ENCODE assay signal across 16 cellular contexts in genomic region chr18:8952796-8953760, GRCh38.
DNase-seq lines count a peak whose midpoint lies in the region; ATAC-seq, FAIRE-seq and TF ChIP-seq lines count a peak whose summit lies in the region.
"Had no signal": no experiment of that assay in that cellular context is flagged by ENCODE, and none has a peak within 500 bp of the region (broad histone marks: within the 10 kb centered on the region; RNA-seq: fewer than 3 reads in every experiment).

No MANE protein-coding gene starts in this region.

- H3K4me3 ChIP-seq in BJ (ENCODE audit: low read depth, low read length), result no peak overlapping the region
- no peak overlapping the region for H3K4me3 ChIP-seq in left lung
- H3K4me3 ChIP-seq in pancreas, result no peak overlapping the region

- CTCF ChIA-PET in BJ (lab: Yijun Ruan, JAX), result interaction anchor here (1.1 to 1.4 kb wide), 2 partner anchors 29 to 62 kb away, joined by 3 to 4 read pairs; no protein-coding TSS in a partner anchor

- DNase-seq in BJ (ENCODE audit: low read depth), result peak; percentile 88
- peak; percentile 36 for DNase-seq in NCI-H226
- peak; percentile 85 for DNase-seq in cerebellum (ENCODE audit: low spot score)
- no peak for DNase-seq in left lung
- no peak for DNase-seq in activated CD4-positive, alpha-beta T cell treated with anti-CD3 and anti-CD28 coated beads, Interleukin-2, amount 50 U/mL, for 4 hours
- no peak for DNase-seq in midbrain (lab: John Stamatoyannopoulos, UW)
- no peak for DNase-seq in ecto neural progenitor cell (ENCODE audit: low spot score)
- DNase-seq in pancreas, result no peak
- DNase-seq: activated CD8-positive, alpha-beta T cell treated with anti-CD3 and anti-CD28 coated beads, Interleukin-2, amount 10 ng/mL, durations not matched to agents 7 days and 5 days; CD4-positive, CD25-positive, alpha-beta regulatory T cell; central memory CD4-positive, alpha-beta T cell; NCI-H1417 treated with DMSO at 0.1 percent for 48 hours; NCI-H69; Right ventricle myocardium superior; stimulated activated naive CD8-positive, alpha-beta T cell treated with anti-CD3 and anti-CD28 coated beads, Interleukin-15, Interleukin-2, amounts not matched to agents 100 U/mL and 50 U/mL, for 24 hours had no signal

- peak; percentile 49 for ATAC-seq in left lung
- ATAC-seq in pancreas, result no peak
- ATAC-seq: activated CD8-positive, alpha-beta T cell treated with anti-CD3 and anti-CD28 coated beads, Interleukin-2, amount 10 ng/mL, durations not matched to agents 7 days and 5 days; stimulated activated naive CD8-positive, alpha-beta T cell treated with anti-CD3 and anti-CD28 coated beads, Interleukin-15, Interleukin-2, amounts not matched to agents 100 U/mL and 50 U/mL, for 24 hours had no signal

- H3K9me3 ChIP-seq in left lung (peaks cover 0 to 2% of the 10 kb centered on the region in 2 donors), pancreas (no peaks in the 10 kb centered on the region)

- no peaks in the 10 kb centered on the region for H3K27me3 ChIP-seq in BJ (ENCODE audit: control insufficient read depth, insufficient read depth, low read length)
- no peaks in the 10 kb centered on the region for H3K27me3 ChIP-seq in left lung
- no peaks in the 10 kb centered on the region for H3K27me3 ChIP-seq in pancreas

- TF ChIP-seq CTCF in BJ (IDR thresholded peaks at IDR 0.05; ENCODE audit: insufficient read depth, low read depth, low read length) (peak; percentile 29; the same call in 1 of the 2 replicates), left lung (IDR thresholded peaks at IDR 0.05) (no peak), pancreas (IDR thresholded peaks at IDR 0.05) (no peak)

- no peaks in the 10 kb centered on the region for H3K4me1 ChIP-seq in left lung
- H3K4me1 ChIP-seq in pancreas, result no peaks in the 10 kb centered on the region

- FAIRE-seq in pancreas (lab: Jason Lieb, UNC), result no peak
- FAIRE-seq: frontal cortex had no signal

- 78 to 85% methylated on average over 10 of the region's 10 CpGs for WGBS in pancreas, 2 donors

- H3K27ac ChIP-seq in left lung (no peak overlapping the region), pancreas (no peak overlapping the region)

- POLR2A ChIA-PET in BJ (lab: Charles Lee), result no interaction called here

- H3K36me3 ChIP-seq in BJ (ENCODE audit: control insufficient read depth, insufficient read depth, low read length) (no peaks in the 10 kb centered on the region), left lung (no peaks in the 10 kb centered on the region), pancreas (no peaks in the 10 kb centered on the region)

- intact Hi-C loops in left lung (cut with DNase I), result no loop called here
- intact Hi-C loops in pancreas (cut with DNase I), result no loop called here

Comparison
In these comparisons a context has a peak if more than half of its experiments do, and no peak if none do; other contexts are left out.
1. DNase-seq: peak in BJ (single experiment), NCI-H226 (single experiment) and cerebellum (single experiment); none in left lung (0 of 2), activated CD4-positive, alpha-beta T cell treated with anti-CD3 and anti-CD28 coated beads, Interleukin-2, amount 50 U/mL, for 4 hours (0 of 2), midbrain (single experiment), ecto neural progenitor cell (single experiment) and pancreas (0 of 6).